In the genomic region with DNA sequence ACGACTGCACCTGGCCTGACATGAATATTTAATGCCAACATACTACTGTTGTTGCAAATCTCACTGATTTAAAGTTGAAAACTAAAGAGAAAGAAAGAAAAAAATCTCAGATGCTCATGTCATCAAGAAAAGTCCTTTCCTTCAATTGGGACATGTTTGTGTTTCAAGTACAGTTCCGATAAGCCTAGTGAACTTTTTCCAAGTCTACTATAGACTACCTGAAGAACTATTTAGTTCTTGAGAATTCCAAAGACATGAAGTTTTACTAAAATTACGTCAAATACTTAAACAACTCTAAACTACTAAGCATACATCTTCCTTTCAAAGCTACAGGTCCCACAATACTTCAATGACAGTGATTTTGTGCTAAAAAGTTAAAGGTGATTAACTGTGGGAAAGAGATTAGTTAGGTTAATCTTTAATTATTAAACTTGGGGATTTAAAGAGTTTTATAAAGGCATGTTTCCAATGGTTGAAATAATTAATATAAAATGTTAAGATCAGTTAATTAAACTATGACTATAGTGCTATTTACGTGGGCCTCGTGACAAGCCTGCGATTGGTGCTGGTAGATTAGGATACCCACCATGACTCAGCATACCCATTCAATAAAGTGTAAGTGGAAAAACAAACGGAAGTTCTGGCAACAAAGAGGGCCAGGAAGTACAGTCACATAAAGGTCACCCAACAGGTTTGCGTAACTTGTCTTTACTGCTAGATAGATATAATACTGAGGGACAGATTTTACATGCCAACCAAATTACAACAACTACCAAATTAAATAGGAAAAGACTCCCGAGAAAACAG, we compare ENCODE assay signal across 1 cellular context.
TF ChIP-seq lines count a peak whose summit lies in the region.

No MANE protein-coding gene starts in this region.

TF ChIP-seq in HepG2, 621 proteins besides CTCF, POLR2A, EP300 and RAD21 (continued from another document and continues in another):
- TF ChIP-seq, protein P1, sequence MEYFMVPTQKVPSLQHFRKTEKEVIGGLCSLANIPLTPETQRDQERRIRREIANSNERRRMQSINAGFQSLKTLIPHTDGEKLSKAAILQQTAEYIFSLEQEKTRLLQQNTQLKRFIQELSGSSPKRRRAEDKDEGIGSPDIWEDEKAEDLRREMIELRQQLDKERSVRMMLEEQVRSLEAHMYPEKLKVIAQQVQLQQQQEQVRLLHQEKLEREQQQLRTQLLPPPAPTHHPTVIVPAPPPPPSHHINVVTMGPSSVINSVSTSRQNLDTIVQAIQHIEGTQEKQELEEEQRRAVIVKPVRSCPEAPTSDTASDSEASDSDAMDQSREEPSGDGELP (IDR thresholded peaks at IDR 0.05; ENCODE audit: borderline replicate concordance, low read depth), result no peak
- no peak for TF ChIP-seq CREB1 (IDR thresholded peaks at IDR 0.05)
- peak; percentile 37; the same call in 1 of the 2 replicates for TF ChIP-seq CREB1 (CRISPR knock-in tag; IDR thresholded peaks at IDR 0.05)
- no peak for TF ChIP-seq NCOA5 (CRISPR knock-in tag; IDR thresholded peaks at IDR 0.05)
- TF ChIP-seq ZZZ3 (CRISPR knock-in tag; IDR thresholded peaks at IDR 0.05; ENCODE audit: borderline replicate concordance), result no peak
- TF ChIP-seq CEBPB (IDR thresholded peaks at IDR 0.05; ENCODE audit: borderline replicate concordance, low read depth, low read length), result peak; percentile 90
- TF ChIP-seq ZFYVE20 (CRISPR knock-in tag; IDR thresholded peaks at IDR 0.05; ENCODE audit: borderline replicate concordance, low read depth), result no peak
- no peak for TF ChIP-seq CAMTA2 (CRISPR knock-in tag; IDR thresholded peaks at IDR 0.05; ENCODE audit: borderline replicate concordance)
- no peak for TF ChIP-seq KDM2A (CRISPR knock-in tag; IDR thresholded peaks at IDR 0.05; ENCODE audit: borderline replicate concordance, low read depth)
- TF ChIP-seq HNF4A (CRISPR knock-in tag; IDR thresholded peaks at IDR 0.05), result peak; percentile 60; the same call in 1 of the 2 replicates
- TF ChIP-seq, protein P2, sequence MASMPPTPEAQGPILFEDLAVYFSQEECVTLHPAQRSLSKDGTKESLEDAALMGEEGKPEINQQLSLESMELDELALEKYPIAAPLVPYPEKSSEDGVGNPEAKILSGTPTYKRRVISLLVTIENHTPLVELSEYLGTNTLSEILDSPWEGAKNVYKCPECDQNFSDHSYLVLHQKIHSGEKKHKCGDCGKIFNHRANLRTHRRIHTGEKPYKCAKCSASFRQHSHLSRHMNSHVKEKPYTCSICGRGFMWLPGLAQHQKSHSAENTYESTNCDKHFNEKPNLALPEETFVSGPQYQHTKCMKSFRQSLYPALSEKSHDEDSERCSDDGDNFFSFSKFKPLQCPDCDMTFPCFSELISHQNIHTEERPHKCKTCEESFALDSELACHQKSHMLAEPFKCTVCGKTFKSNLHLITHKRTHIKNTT (CRISPR knock-in tag; IDR thresholded peaks at IDR 0.05), result no peak
- no peak for TF ChIP-seq ZFP36L2 (CRISPR knock-in tag; IDR thresholded peaks at IDR 0.05)
- no peak for TF ChIP-seq SRSF9 (IDR thresholded peaks at IDR 0.05; ENCODE audit: borderline replicate concordance, insufficient read depth, low read depth, low read length, poor library complexity, severe bottlenecking)
- no peak for TF ChIP-seq ZSCAN9 (CRISPR knock-in tag; IDR thresholded peaks at IDR 0.05; ENCODE audit: borderline replicate concordance)
- TF ChIP-seq ARHGAP35 (CRISPR knock-in tag; IDR thresholded peaks at IDR 0.05; ENCODE audit: borderline replicate concordance), result no peak
- TF ChIP-seq ZNF354B (CRISPR knock-in tag; IDR thresholded peaks at IDR 0.05), result no peak
- no peak for TF ChIP-seq CENPT (CRISPR knock-in tag; IDR thresholded peaks at IDR 0.05; ENCODE audit: low read depth)
- TF ChIP-seq MAFK (conservative IDR thresholded peaks at IDR 0.05 in 1 of 2, IDR thresholded peaks at IDR 0.05 in 1 of 2; ENCODE audit: low read length in 2 of 2), result peak; percentile 87 to 97
- TF ChIP-seq SRF (IDR thresholded peaks at IDR 0.05; ENCODE audit: low read depth, low read length), result no peak
- no peak for TF ChIP-seq CREBL2 (CRISPR knock-in tag; IDR thresholded peaks at IDR 0.05; ENCODE audit: borderline replicate concordance)
- no peak for TF ChIP-seq ZNF776 (CRISPR knock-in tag; IDR thresholded peaks at IDR 0.05)
- TF ChIP-seq, protein P3, sequence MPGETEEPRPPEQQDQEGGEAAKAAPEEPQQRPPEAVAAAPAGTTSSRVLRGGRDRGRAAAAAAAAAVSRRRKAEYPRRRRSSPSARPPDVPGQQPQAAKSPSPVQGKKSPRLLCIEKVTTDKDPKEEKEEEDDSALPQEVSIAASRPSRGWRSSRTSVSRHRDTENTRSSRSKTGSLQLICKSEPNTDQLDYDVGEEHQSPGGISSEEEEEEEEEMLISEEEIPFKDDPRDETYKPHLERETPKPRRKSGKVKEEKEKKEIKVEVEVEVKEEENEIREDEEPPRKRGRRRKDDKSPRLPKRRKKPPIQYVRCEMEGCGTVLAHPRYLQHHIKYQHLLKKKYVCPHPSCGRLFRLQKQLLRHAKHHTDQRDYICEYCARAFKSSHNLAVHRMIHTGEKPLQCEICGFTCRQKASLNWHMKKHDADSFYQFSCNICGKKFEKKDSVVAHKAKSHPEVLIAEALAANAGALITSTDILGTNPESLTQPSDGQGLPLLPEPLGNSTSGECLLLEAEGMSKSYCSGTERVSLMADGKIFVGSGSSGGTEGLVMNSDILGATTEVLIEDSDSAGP (CRISPR knock-in tag; IDR thresholded peaks at IDR 0.05; ENCODE audit: borderline replicate concordance), result no peak
- TF ChIP-seq ZNF367 (CRISPR knock-in tag; IDR thresholded peaks at IDR 0.05; ENCODE audit: borderline replicate concordance), result no peak
- TF ChIP-seq ZNF296 (CRISPR knock-in tag; conservative IDR thresholded peaks at IDR 0.05), result no peak
- TF ChIP-seq HMG20A (CRISPR knock-in tag; IDR thresholded peaks at IDR 0.05; ENCODE audit: borderline replicate concordance), result peak; percentile 76; the same call in 1 of the 2 replicates
- TF ChIP-seq MTA3 (CRISPR knock-in tag; IDR thresholded peaks at IDR 0.05), result no peak
- TF ChIP-seq ZNF30 (CRISPR knock-in tag; IDR thresholded peaks at IDR 0.05), result no peak
- TF ChIP-seq HNRNPLL (IDR thresholded peaks at IDR 0.05; ENCODE audit: low read depth, low read length, poor library complexity, severe bottlenecking), result no peak
- 0 out of 2 replicates have a peak, but pooled peaks have one; percentile 62 for TF ChIP-seq SMAD3 (CRISPR knock-in tag; IDR thresholded peaks at IDR 0.05)
- TF ChIP-seq SUZ12 (IDR thresholded peaks at IDR 0.05; ENCODE audit: low read depth, low read length), result no peak
- peak; percentile 44; the same call in 1 of the 2 replicates for TF ChIP-seq SALL1 (CRISPR knock-in tag; IDR thresholded peaks at IDR 0.05)
- TF ChIP-seq NFRKB (IDR thresholded peaks at IDR 0.05), result no peak
- no peak for TF ChIP-seq TCF7L2 (IDR thresholded peaks at IDR 0.05; ENCODE audit: low read depth, low read length)
- TF ChIP-seq BHLHE40 (IDR thresholded peaks at IDR 0.05; ENCODE audit: low read length), result no peak
- no peak for TF ChIP-seq MYNN (CRISPR knock-in tag; IDR thresholded peaks at IDR 0.05; ENCODE audit: low read depth)
- peak; percentile 79 for TF ChIP-seq ZNF792 (CRISPR knock-in tag; IDR thresholded peaks at IDR 0.05)
- no peak for TF ChIP-seq ELK4 (CRISPR knock-in tag; IDR thresholded peaks at IDR 0.05; ENCODE audit: borderline replicate concordance)
- peak; percentile 66 for TF ChIP-seq KAT8 (CRISPR knock-in tag; IDR thresholded peaks at IDR 0.05)
- TF ChIP-seq ELF1 (CRISPR knock-in tag; IDR thresholded peaks at IDR 0.05), result peak; percentile 74
- no peak for TF ChIP-seq CHD2 (IDR thresholded peaks at IDR 0.05; ENCODE audit: low read depth, low read length)
- 0 out of 2 replicates have a peak, but pooled peaks have one; percentile 44 for TF ChIP-seq DMAP1 (CRISPR knock-in tag; IDR thresholded peaks at IDR 0.05)
- 0 out of 2 replicates have a peak, but pooled peaks have one; percentile 61 for TF ChIP-seq DPF2 (CRISPR knock-in tag; IDR thresholded peaks at IDR 0.05; ENCODE audit: borderline replicate concordance, low read depth)
- TF ChIP-seq U2AF2 (IDR thresholded peaks at IDR 0.05; ENCODE audit: low read depth, low read length), result no peak
- TF ChIP-seq ZEB1 (IDR thresholded peaks at IDR 0.05; ENCODE audit: insufficient replicate concordance, low read depth), result no peak
- TF ChIP-seq ZNF607 (CRISPR knock-in tag; IDR thresholded peaks at IDR 0.05; ENCODE audit: borderline replicate concordance), result no peak
- TF ChIP-seq RCOR2 (CRISPR knock-in tag; IDR thresholded peaks at IDR 0.05), result peak; percentile 72
- TF ChIP-seq, protein P4, sequence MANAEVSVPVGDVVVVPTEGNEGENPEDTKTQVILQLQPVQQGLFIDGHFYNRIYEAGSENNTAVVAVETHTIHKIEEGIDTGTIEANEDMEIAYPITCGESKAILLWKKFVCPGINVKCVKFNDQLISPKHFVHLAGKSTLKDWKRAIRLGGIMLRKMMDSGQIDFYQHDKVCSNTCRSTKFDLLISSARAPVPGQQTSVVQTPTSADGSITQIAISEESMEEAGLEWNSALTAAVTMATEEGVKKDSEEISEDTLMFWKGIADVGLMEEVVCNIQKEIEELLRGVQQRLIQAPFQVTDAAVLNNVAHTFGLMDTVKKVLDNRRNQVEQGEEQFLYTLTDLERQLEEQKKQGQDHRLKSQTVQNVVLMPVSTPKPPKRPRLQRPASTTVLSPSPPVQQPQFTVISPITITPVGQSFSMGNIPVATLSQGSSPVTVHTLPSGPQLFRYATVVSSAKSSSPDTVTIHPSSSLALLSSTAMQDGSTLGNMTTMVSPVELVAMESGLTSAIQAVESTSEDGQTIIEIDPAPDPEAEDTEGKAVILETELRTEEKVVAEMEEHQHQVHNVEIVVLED (CRISPR knock-in tag; IDR thresholded peaks at IDR 0.05; ENCODE audit: borderline replicate concordance), result no peak
- no peak for TF ChIP-seq CERS6 (CRISPR knock-in tag; IDR thresholded peaks at IDR 0.05)
- no peak for TF ChIP-seq ZNF230 (CRISPR knock-in tag; IDR thresholded peaks at IDR 0.05)
- no peak for TF ChIP-seq SP4 (CRISPR knock-in tag; IDR thresholded peaks at IDR 0.05)
- TF ChIP-seq ZFX (CRISPR knock-in tag; IDR thresholded peaks at IDR 0.05; ENCODE audit: low read depth), result peak; percentile 35; the same call in 1 of the 2 replicates
- no peak for TF ChIP-seq ATF5 (CRISPR knock-in tag; IDR thresholded peaks at IDR 0.05; ENCODE audit: low read depth)
- no peak for TF ChIP-seq RELA (CRISPR knock-in tag; IDR thresholded peaks at IDR 0.05)
- no peak for TF ChIP-seq ZNF430 (CRISPR knock-in tag; IDR thresholded peaks at IDR 0.05)
- no peak; the same call in 1 of the 2 replicates for TF ChIP-seq SMARCC2 (IDR thresholded peaks at IDR 0.05)
- TF ChIP-seq, protein P5, sequence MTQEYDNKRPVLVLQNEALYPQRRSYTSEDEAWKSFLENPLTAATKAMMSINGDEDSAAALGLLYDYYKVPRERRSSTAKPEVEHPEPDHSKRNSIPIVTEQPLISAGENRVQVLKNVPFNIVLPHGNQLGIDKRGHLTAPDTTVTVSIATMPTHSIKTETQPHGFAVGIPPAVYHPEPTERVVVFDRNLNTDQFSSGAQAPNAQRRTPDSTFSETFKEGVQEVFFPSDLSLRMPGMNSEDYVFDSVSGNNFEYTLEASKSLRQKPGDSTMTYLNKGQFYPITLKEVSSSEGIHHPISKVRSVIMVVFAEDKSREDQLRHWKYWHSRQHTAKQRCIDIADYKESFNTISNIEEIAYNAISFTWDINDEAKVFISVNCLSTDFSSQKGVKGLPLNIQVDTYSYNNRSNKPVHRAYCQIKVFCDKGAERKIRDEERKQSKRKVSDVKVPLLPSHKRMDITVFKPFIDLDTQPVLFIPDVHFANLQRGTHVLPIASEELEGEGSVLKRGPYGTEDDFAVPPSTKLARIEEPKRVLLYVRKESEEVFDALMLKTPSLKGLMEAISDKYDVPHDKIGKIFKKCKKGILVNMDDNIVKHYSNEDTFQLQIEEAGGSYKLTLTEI (CRISPR knock-in tag; conservative IDR thresholded peaks at IDR 0.05), result no peak
- no peak; the same call in 1 of the 2 replicates for TF ChIP-seq ATF1 (CRISPR knock-in tag; IDR thresholded peaks at IDR 0.05)
- TF ChIP-seq ZNF180 (CRISPR knock-in tag; IDR thresholded peaks at IDR 0.05; ENCODE audit: borderline replicate concordance, low read depth), result no peak
- TF ChIP-seq MAFG (CRISPR knock-in tag; IDR thresholded peaks at IDR 0.05), result peak; percentile 94
- peak; percentile 87 for TF ChIP-seq ARID3A (IDR thresholded peaks at IDR 0.05; ENCODE audit: low read depth, low read length)
- TF ChIP-seq PPARG (CRISPR knock-in tag; conservative IDR thresholded peaks at IDR 0.05), result peak; percentile 90
